Comparison of ENCODE assay signal across 9 cellular contexts in genomic region chr4:139655116-139655515, GRCh38. TPM values are rescaled to one million over a fixed set of nuclear protein-coding genes. Genes with fewer than 3 reads are reported as not detected.
DNase-seq lines count a peak whose midpoint lies in the region; ATAC-seq and TF ChIP-seq lines count a peak whose summit lies in the region.
"Had no signal": no experiment of that assay in that cellular context is flagged by ENCODE, and none has a peak within 500 bp of the region (broad histone marks: within the 10 kb centered on the region; RNA-seq: fewer than 3 reads in every experiment).

No MANE protein-coding gene starts in this region.

- peak; percentile 33 for TF ChIP-seq CTCF in psoas muscle (IDR thresholded peaks at IDR 0.05)

- no peaks in the 10 kb centered on the region for H3K9me3 ChIP-seq in psoas muscle
- H3K9me3 ChIP-seq: BLaER1 treated with 17β-estradiol and CSF1 and Interleukin-3, amounts not matched to agents 10 nM and 100 nM had no signal

- ATAC-seq in HG02884 (IDR thresholded peaks at IDR 0.05; ENCODE audit: unreplicated experiment) (peak; percentile 39), psoas muscle (peak; percentile 67 to 75 (median 72)), HG02759 (IDR thresholded peaks at IDR 0.05; ENCODE audit: unreplicated experiment) (no peak)

- intact Hi-C loops in psoas muscle (cut with DNase I): no loop called here

- no peaks in the 10 kb centered on the region for H3K27me3 ChIP-seq in psoas muscle (ENCODE audit: insufficient read depth in 3 of 3, low read length in 2 of 3)
- H3K27me3 ChIP-seq: BLaER1 treated with 17β-estradiol and CSF1 and Interleukin-3, amounts not matched to agents 10 nM and 100 nM had no signal

- peaks cover 12% of the 10 kb centered on the region for H3K4me1 ChIP-seq in psoas muscle

- no peak overlapping the region for H3K27ac ChIP-seq in psoas muscle
- H3K27ac ChIP-seq: BLaER1 treated with 17β-estradiol and CSF1 and Interleukin-3, amounts not matched to agents 10 nM and 100 nM had no signal

- DNase-seq in NCI-H1417 (lab: John Stamatoyannopoulos, UW) (peak in 2 of 3 experiments; percentile 44 to 71), NCI-H1417 treated with DMSO at 0.1 percent for 48 hours (lab: John Stamatoyannopoulos, UW) (no peak), OCI-M1 (lab: John Stamatoyannopoulos, UW) (peak; percentile 60), erythroblast (lab: John Stamatoyannopoulos, UW) (peak; percentile 19 to 25), psoas muscle (no peak), foreskin melanocyte (no peak)

- TF ChIP-seq POLR2A in erythroblast (IDR thresholded peaks at IDR 0.05; ENCODE audit: low read length): no peak

- no peaks in the 10 kb centered on the region for H3K36me3 ChIP-seq in psoas muscle (ENCODE audit: insufficient read depth in 1 of 2, low read depth in 1 of 2)
- H3K36me3 ChIP-seq: BLaER1 treated with 17β-estradiol and CSF1 and Interleukin-3, amounts not matched to agents 10 nM and 100 nM had no signal

- WGBS in psoas muscle, 3 donors: 35 to 38% (median 37%) methylated on average over 3 of the region's 3 CpGs

- no peak overlapping the region for H3K4me3 ChIP-seq in psoas muscle
- H3K4me3 ChIP-seq: BLaER1 treated with 17β-estradiol and CSF1 and Interleukin-3, amounts not matched to agents 10 nM and 100 nM had no signal

RNA-seq across cellular contexts. Expression of gene MGST2, which starts 10.5 kb away (rescaled TPM):
- 10 to 100 TPM; 18.2 to 56.2 (median 50.4) TPM for total RNA-seq in psoas muscle
- 10 to 100 TPM; 25.6 to 47.0 (median 32.7) TPM for polyA plus RNA-seq in psoas muscle

Comparison
In these comparisons a context has a peak if more than half of its experiments do, and no peak if none do; other contexts are left out.
1. DNase-seq: peak in NCI-H1417 (2 of 3), OCI-M1 (single experiment) and erythroblast (2 of 2); none in NCI-H1417 treated with DMSO at 0.1 percent for 48 hours (single experiment), psoas muscle (0 of 2) and foreskin melanocyte (single experiment).